Comparison of ENCODE assay signal across 10 cellular contexts in genomic region chr14:31128601-31129526, GRCh38.
DNase-seq lines count a peak whose midpoint lies in the region; ATAC-seq and TF ChIP-seq lines count a peak whose summit lies in the region.
"Had no signal": no experiment of that assay in that cellular context is flagged by ENCODE, and none has a peak within 500 bp of the region (broad histone marks: within the 10 kb centered on the region; RNA-seq: fewer than 3 reads in every experiment).

No MANE protein-coding gene starts in this region.

- CTCF ChIA-PET in activated CD4-positive, alpha-beta T cell treated with anti-CD3 and anti-CD28 coated beads, Interleukin-2, amount 10 ng/mL, durations not matched to agents 7 days and 5 days (lab: Charles Lee): interaction anchor here (0.8 to 2.2 kb wide), 4 partner anchors 10 to 79 kb away, joined by 3 to 10 read pairs (median 4); partner anchors contain the start of gene HECTD1
- CTCF ChIA-PET in activated CD8-positive, alpha-beta T cell treated with anti-CD3 and anti-CD28 coated beads for 36 hours (lab: Charles Lee): interaction anchor here (1.0 to 2.6 kb wide), 4 partner anchors 10 to 148 kb away, joined by 3 to 6 read pairs (median 6); no protein-coding TSS in a partner anchor

- peak overlapping the region; percentile 60 for H3K27ac Mint-ChIP-seq in activated CD4-positive, alpha-beta T cell treated with anti-CD3 and anti-CD28 coated beads, Interleukin-2, amount 10 ng/mL, durations not matched to agents 7 days and 5 days
- peak overlapping the region; percentile 0 for H3K27ac Mint-ChIP-seq in activated CD8-positive, alpha-beta T cell treated with anti-CD3 and anti-CD28 coated beads for 36 hours
- peak overlapping the region; percentile 39 for H3K27ac Mint-ChIP-seq in progenitor cell of endocrine pancreas

- no peaks in the 10 kb centered on the region for H3K27me3 Mint-ChIP-seq in activated CD4-positive, alpha-beta T cell treated with anti-CD3 and anti-CD28 coated beads, Interleukin-2, amount 10 ng/mL, durations not matched to agents 7 days and 5 days
- no peaks in the 10 kb centered on the region for H3K27me3 Mint-ChIP-seq in activated CD8-positive, alpha-beta T cell treated with anti-CD3 and anti-CD28 coated beads for 36 hours
- H3K27me3 Mint-ChIP-seq in progenitor cell of endocrine pancreas: no peaks in the 10 kb centered on the region

- no peak overlapping the region for H3K4me3 Mint-ChIP-seq in activated CD4-positive, alpha-beta T cell treated with anti-CD3 and anti-CD28 coated beads, Interleukin-2, amount 10 ng/mL, durations not matched to agents 7 days and 5 days
- no peak overlapping the region for H3K4me3 Mint-ChIP-seq in activated CD8-positive, alpha-beta T cell treated with anti-CD3 and anti-CD28 coated beads for 36 hours
- H3K4me3 Mint-ChIP-seq in progenitor cell of endocrine pancreas (ENCODE audit: low read depth): no peak overlapping the region

- no peak for DNase-seq in activated CD4-positive, alpha-beta T cell treated with anti-CD3 and anti-CD28 coated beads, Interleukin-2, amount 10 ng/mL, durations not matched to agents 7 days and 5 days
- no peak for DNase-seq in activated CD4-positive, alpha-beta T cell treated with anti-CD3 and anti-CD28 coated beads, Interleukin-2, amount 50 U/mL, for 1 hour
- no peak for DNase-seq in activated CD8-positive, alpha-beta T cell treated with anti-CD3 and anti-CD28 coated beads for 36 hours
- no peak for DNase-seq in progenitor cell of endocrine pancreas (ENCODE audit: low spot score, unreplicated experiment)
- DNase-seq in effector CD4-positive, alpha-beta T cell: no peak
- DNase-seq in left ventricle myocardium inferior: no peak
- DNase-seq: KG1, NCI-H510A treated with DMSO at 0.1 percent for 48 hours had no signal

- TF ChIP-seq CTCF in activated CD8-positive, alpha-beta T cell treated with anti-CD3 and anti-CD28 coated beads for 36 hours (IDR thresholded peaks at IDR 0.05): no peak
- TF ChIP-seq CTCF in progenitor cell of endocrine pancreas (IDR thresholded peaks at IDR 0.05; ENCODE audit: unreplicated experiment) (no peak), left ventricle myocardium inferior (IDR thresholded peaks at IDR 0.05; ENCODE audit: borderline replicate concordance) (no peak)

- intact Hi-C loops in activated CD8-positive, alpha-beta T cell treated with anti-CD3 and anti-CD28 coated beads for 36 hours (cut with micrococcal nuclease): loop anchor here (10.0 kb wide), 1 partner anchor 226 kb away; no protein-coding TSS in a partner anchor
- intact Hi-C loops in left ventricle myocardium inferior (cut with micrococcal nuclease): no loop called here

- no peak overlapping the region for H3K27ac ChIP-seq in left ventricle myocardium inferior (replicated peaks)

- H3K9me3 ChIP-seq in left ventricle myocardium inferior (replicated peaks): no peaks in the 10 kb centered on the region

- peaks cover 89% of the 10 kb centered on the region for H3K36me3 ChIP-seq in left ventricle myocardium inferior

- ATAC-seq in HG03342 (IDR thresholded peaks at IDR 0.05; ENCODE audit: unreplicated experiment): peak; percentile 48
- ATAC-seq in activated CD8-positive, alpha-beta T cell treated with anti-CD3 and anti-CD28 coated beads for 36 hours: no peak
- no peak for ATAC-seq in GM21381 (IDR thresholded peaks at IDR 0.05; ENCODE audit: unreplicated experiment)

- H3K9me3 Mint-ChIP-seq in activated CD4-positive, alpha-beta T cell treated with anti-CD3 and anti-CD28 coated beads, Interleukin-2, amount 10 ng/mL, durations not matched to agents 7 days and 5 days: no peaks in the 10 kb centered on the region
- H3K9me3 Mint-ChIP-seq in activated CD8-positive, alpha-beta T cell treated with anti-CD3 and anti-CD28 coated beads for 36 hours: no peaks in the 10 kb centered on the region
- no peaks in the 10 kb centered on the region for H3K9me3 Mint-ChIP-seq in progenitor cell of endocrine pancreas (ENCODE audit: low read depth)

- no peak overlapping the region for H3K4me3 ChIP-seq in left ventricle myocardium inferior

- peaks cover 40% of the 10 kb centered on the region for H3K4me1 Mint-ChIP-seq in activated CD4-positive, alpha-beta T cell treated with anti-CD3 and anti-CD28 coated beads, Interleukin-2, amount 10 ng/mL, durations not matched to agents 7 days and 5 days
- H3K4me1 Mint-ChIP-seq in activated CD8-positive, alpha-beta T cell treated with anti-CD3 and anti-CD28 coated beads for 36 hours (ENCODE audit: low read depth): peaks cover 29% of the 10 kb centered on the region
- peaks cover 10% of the 10 kb centered on the region for H3K4me1 Mint-ChIP-seq in progenitor cell of endocrine pancreas (ENCODE audit: low read depth)

- peaks cover 57% of the 10 kb centered on the region for H3K36me3 Mint-ChIP-seq in activated CD4-positive, alpha-beta T cell treated with anti-CD3 and anti-CD28 coated beads, Interleukin-2, amount 10 ng/mL, durations not matched to agents 7 days and 5 days (ENCODE audit: low read depth)
- peaks cover 38% of the 10 kb centered on the region for H3K36me3 Mint-ChIP-seq in activated CD8-positive, alpha-beta T cell treated with anti-CD3 and anti-CD28 coated beads for 36 hours (ENCODE audit: low read depth)
- peaks cover 19% of the 10 kb centered on the region for H3K36me3 Mint-ChIP-seq in progenitor cell of endocrine pancreas (ENCODE audit: insufficient read depth)

- no peaks in the 10 kb centered on the region for H3K4me1 ChIP-seq in left ventricle myocardium inferior

- POLR2A ChIA-PET in activated CD4-positive, alpha-beta T cell treated with anti-CD3 and anti-CD28 coated beads, Interleukin-2, amount 10 ng/mL, durations not matched to agents 7 days and 5 days (lab: Charles Lee): no interaction called here
- POLR2A ChIA-PET in activated CD8-positive, alpha-beta T cell treated with anti-CD3 and anti-CD28 coated beads for 36 hours (lab: Charles Lee): interaction anchor here (0.6 to 2.0 kb wide), 3 partner anchors 19 to 247 kb away, joined by 3 to 5 read pairs (median 3); no protein-coding TSS in a partner anchor

- no peaks in the 10 kb centered on the region for H3K27me3 ChIP-seq in left ventricle myocardium inferior (ENCODE audit: low read depth)

Comparison
In these comparisons a context has a peak if more than half of its experiments do, and no peak if none do; other contexts are left out.
1. H3K27ac Mint-ChIP-seq: peak in every context shown above with its lines; median percentile 60 in activated CD4-positive, alpha-beta T cell treated with anti-CD3 and anti-CD28 coated beads, Interleukin-2, amount 10 ng/mL, durations not matched to agents 7 days and 5 days; 39 in progenitor cell of endocrine pancreas; 0 in activated CD8-positive, alpha-beta T cell treated with anti-CD3 and anti-CD28 coated beads for 36 hours.